1 cellular context compared by ENCODE assay signal in the genomic region with DNA sequence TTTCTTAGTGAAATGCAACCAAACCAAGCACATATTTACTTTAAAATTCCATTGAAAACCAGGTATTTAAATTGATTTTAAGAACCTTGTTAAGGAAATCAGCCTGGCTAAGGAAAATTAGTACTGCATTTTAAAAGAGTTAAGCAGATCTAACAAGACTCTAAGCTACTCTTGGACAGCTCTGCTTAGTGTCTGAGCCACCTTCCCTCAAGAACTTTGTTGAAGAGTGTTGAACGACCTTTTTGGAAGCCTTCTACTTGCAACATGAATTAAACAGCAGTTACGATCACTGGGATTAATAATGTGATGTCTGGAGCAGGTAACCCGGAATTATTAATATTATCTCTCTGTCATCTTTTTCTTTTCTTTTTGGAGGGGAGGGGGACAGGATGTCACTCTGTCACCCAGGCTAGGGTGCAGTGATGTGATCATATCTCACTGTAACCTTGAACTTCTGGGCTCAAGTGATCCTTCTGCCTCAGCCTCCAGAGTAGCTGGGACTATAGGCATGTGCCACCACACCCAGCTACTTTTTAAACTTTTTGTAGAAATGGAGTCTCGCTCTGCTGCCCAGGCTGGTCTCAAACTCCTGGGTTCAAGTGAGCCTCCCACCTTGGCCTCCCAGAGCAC.
TF ChIP-seq lines count a peak whose summit lies in the region.

No MANE protein-coding gene starts in this region.

TF ChIP-seq in H1, 55 proteins besides CTCF, POLR2A, EP300 and RAD21:
- no peak for TF ChIP-seq MAX (IDR thresholded peaks at IDR 0.05)
- TF ChIP-seq YY1 (IDR thresholded peaks at IDR 0.05; ENCODE audit: low read depth, low read length) = no peak
- no peak for TF ChIP-seq NANOG (IDR thresholded peaks at IDR 0.05; ENCODE audit: insufficient read depth, low read depth, low read length, poor library complexity, severe bottlenecking)
- TF ChIP-seq RNF2 (IDR thresholded peaks at IDR 0.05; ENCODE audit: borderline replicate concordance, low read depth, low read length, missing control alignments, poor library complexity, severe bottlenecking) = no peak
- TF ChIP-seq RBBP5 (IDR thresholded peaks at IDR 0.05; ENCODE audit: borderline replicate concordance, low read depth, low read length) = no peak
- no peak for TF ChIP-seq CBX5 (IDR thresholded peaks at IDR 0.05; ENCODE audit: low read depth, low read length)
- TF ChIP-seq, protein P1, sequence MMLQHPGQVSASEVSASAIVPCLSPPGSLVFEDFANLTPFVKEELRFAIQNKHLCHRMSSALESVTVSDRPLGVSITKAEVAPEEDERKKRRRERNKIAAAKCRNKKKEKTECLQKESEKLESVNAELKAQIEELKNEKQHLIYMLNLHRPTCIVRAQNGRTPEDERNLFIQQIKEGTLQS (IDR thresholded peaks at IDR 0.05; ENCODE audit: insufficient read depth, low read depth, low read length) = no peak
- no peak for TF ChIP-seq BCL11A (IDR thresholded peaks at IDR 0.05; ENCODE audit: low read depth in 2 of 2, low read length in 2 of 2)
- TF ChIP-seq NRF1 (IDR thresholded peaks at IDR 0.05; ENCODE audit: low read depth, low read length) = no peak
- TF ChIP-seq BRCA1 (IDR thresholded peaks at IDR 0.05; ENCODE audit: low read depth, low read length) = no peak
- no peak for TF ChIP-seq BACH1 (IDR thresholded peaks at IDR 0.05; ENCODE audit: low read length)
